ENCODE assay signal across 1 cellular context in genomic region chr4:77817304-77818076, GRCh38.
TF ChIP-seq lines count a peak whose summit lies in the region.

No MANE protein-coding gene starts in this region.

TF ChIP-seq in HepG2, 621 proteins besides CTCF, POLR2A, EP300 and RAD21 (continued from another document):
- TF ChIP-seq AKNA (CRISPR knock-in tag; IDR thresholded peaks at IDR 0.05; ENCODE audit: borderline replicate concordance) (no peak), ZNF580 (CRISPR knock-in tag; IDR thresholded peaks at IDR 0.05; ENCODE audit: borderline replicate concordance, low read depth) (no peak), ZNF558 (CRISPR knock-in tag; IDR thresholded peaks at IDR 0.05; ENCODE audit: borderline replicate concordance) (no peak), ZFP36L1 (CRISPR knock-in tag; IDR thresholded peaks at IDR 0.05) (no peak), ZNF652 (CRISPR knock-in tag; IDR thresholded peaks at IDR 0.05; ENCODE audit: borderline replicate concordance, low read depth) (no peak), DBP (CRISPR knock-in tag; IDR thresholded peaks at IDR 0.05; ENCODE audit: not compliant biosample characterization) (no peak), ZNF616 (CRISPR knock-in tag; IDR thresholded peaks at IDR 0.05; ENCODE audit: low read depth) (no peak), SYNCRIP (IDR thresholded peaks at IDR 0.05; ENCODE audit: insufficient read depth, low read depth, low read length) (no peak), STAT6 (CRISPR knock-in tag; IDR thresholded peaks at IDR 0.05; ENCODE audit: borderline replicate concordance) (no peak), HMGXB3 (CRISPR knock-in tag; IDR thresholded peaks at IDR 0.05; ENCODE audit: borderline replicate concordance) (no peak), ZSCAN30 (CRISPR knock-in tag; IDR thresholded peaks at IDR 0.05) (no peak), TRAFD1 (CRISPR knock-in tag; IDR thresholded peaks at IDR 0.05; ENCODE audit: borderline replicate concordance) (no peak), ZNF430 (CRISPR knock-in tag; IDR thresholded peaks at IDR 0.05) (no peak), ZNF282 (IDR thresholded peaks at IDR 0.05; ENCODE audit: partially characterized antibody) (no peak), NFAT5 (CRISPR knock-in tag; IDR thresholded peaks at IDR 0.05) (no peak), POGZ (CRISPR knock-in tag; IDR thresholded peaks at IDR 0.05) (peak; percentile 55; the same call in 1 of the 2 replicates), ZFP37 (CRISPR knock-in tag; IDR thresholded peaks at IDR 0.05; ENCODE audit: borderline replicate concordance) (no peak; the same call in 1 of the 2 replicates), MAFF (IDR thresholded peaks at IDR 0.05; ENCODE audit: low read depth, low read length) (no peak), ZBTB10 (CRISPR knock-in tag; IDR thresholded peaks at IDR 0.05; ENCODE audit: borderline replicate concordance) (no peak), ZMAT3 (CRISPR knock-in tag; conservative IDR thresholded peaks at IDR 0.05) (no peak), STAT5B (CRISPR knock-in tag; IDR thresholded peaks at IDR 0.05) (no peak), ZNF615 (CRISPR knock-in tag; IDR thresholded peaks at IDR 0.05; ENCODE audit: borderline replicate concordance) (peak; percentile 22; the same call in 1 of the 2 replicates), ZNF503 (CRISPR knock-in tag; IDR thresholded peaks at IDR 0.05) (no peak), ZNF431 (CRISPR knock-in tag; IDR thresholded peaks at IDR 0.05; ENCODE audit: borderline replicate concordance, low read depth) (no peak), ZSCAN29 (CRISPR knock-in tag; conservative IDR thresholded peaks at IDR 0.05) (no peak)
